Comparison of ENCODE assay signal across 25 cellular contexts in genomic region chr3:13037458-13038117, GRCh38.
"Had no signal": no experiment of that assay in that cellular context is flagged by ENCODE, and none has a peak within 500 bp of the region (broad histone marks: within the 10 kb centered on the region; RNA-seq: fewer than 3 reads in every experiment).

No MANE protein-coding gene starts in this region.

- H3K4me3 ChIP-seq: colonic mucosa, esophagus squamous epithelium, lower lobe of right lung, mucosa of descending colon, pancreas, thoracic aorta, tibial nerve, upper lobe of left lung had no signal

- H3K4me1 ChIP-seq: colonic mucosa, lower lobe of right lung, pancreas, tibial nerve, upper lobe of left lung had no signal

- H3K27me3 ChIP-seq: colonic mucosa, pancreas, tibial nerve, upper lobe of left lung had no signal

- DNase-seq: colonic mucosa; effector memory CD4-positive, alpha-beta T cell; erythroblast; esophagus squamous epithelium; hypothalamus; immature natural killer cell; lower lobe of right lung; mesenchymal stem cell; mucosa of descending colon; naive B cell; stimulated activated CD4-positive, alpha-beta T cell treated with anti-CD3 and anti-CD28 coated beads, Interleukin-2, amount 100 ng/mL, for 24 hours; stimulated activated CD4-positive, alpha-beta T cell treated with anti-CD3 and anti-CD28 coated beads, Interleukin-4, amount 100 ng/mL, for 24 hours; stimulated activated naive CD8-positive, alpha-beta T cell treated with anti-CD3 and anti-CD28 coated beads, Interleukin-15, Interleukin-2, amounts not matched to agents 100 U/mL and 50 U/mL, for 24 hours; substantia nigra; upper lobe of left lung had no signal

- H3K9me3 ChIP-seq: colonic mucosa, esophagus squamous epithelium, lower lobe of right lung, mucosa of descending colon, neutrophil, pancreas, thoracic aorta, tibial nerve, upper lobe of left lung had no signal

- H3K27ac ChIP-seq: colonic mucosa, esophagus squamous epithelium, lower lobe of right lung, neutrophil, pancreas, thoracic aorta, tibial nerve, upper lobe of left lung had no signal

- ATAC-seq: left ventricle myocardium superior; lower lobe of right lung; mucosa of descending colon; natural killer cell treated with Interleukin-12 subunit alpha and Interleukin-12 subunit beta and Interleukin-15 and Interleukin-18, amount 100 ng/mL, for 72 hours; pancreas; sciatic nerve; stimulated activated effector memory CD8-positive, alpha-beta T cell treated with anti-CD3 and anti-CD28 coated beads, Interleukin-12 subunit alpha, Interleukin-12 subunit beta, amount 100 ng/mL, for 72 hours; stimulated activated naive CD8-positive, alpha-beta T cell treated with anti-CD3 and anti-CD28 coated beads, Interleukin-15, Interleukin-2, amounts not matched to agents 100 U/mL and 50 U/mL, for 24 hours had no signal

- FAIRE-seq: keratinocyte, pancreas, urothelium cell line had no signal

- H3K36me3 ChIP-seq: colonic mucosa, esophagus squamous epithelium, lower lobe of right lung, neutrophil, pancreas, thoracic aorta, tibial nerve, upper lobe of left lung had no signal
